8 cellular contexts compared by ENCODE assay signal in genomic region chr11:126440792-126441514, GRCh38.
DNase-seq lines count a peak whose midpoint lies in the region; ATAC-seq, FAIRE-seq and TF ChIP-seq lines count a peak whose summit lies in the region.

No MANE protein-coding gene starts in this region.

- no peaks in the 10 kb centered on the region for H3K27me3 Mint-ChIP-seq in activated T-cell treated with anti-CD3 and anti-CD28 coated beads, Interleukin-2, amount 50 U/mL, for 72 hours (ENCODE audit: low read depth)
- peaks cover 4% of the 10 kb centered on the region for H3K27me3 Mint-ChIP-seq in neural crest cell (ENCODE audit: low read depth)
- H3K27me3 Mint-ChIP-seq in stimulated activated naive CD8-positive, alpha-beta T cell treated with anti-CD3 and anti-CD28 coated beads, Interleukin-15, amount 100 ng/mL, for 72 hours, result peaks cover 9% of the 10 kb centered on the region

- TF ChIP-seq CTCF in LNCaP clone FGC (IDR thresholded peaks at IDR 0.05; ENCODE audit: control insufficient read depth, extremely low read depth, insufficient read depth), result peak; percentile 90
- peak; percentile 91 for TF ChIP-seq CTCF in fibroblast of villous mesenchyme (IDR thresholded peaks at IDR 0.05; ENCODE audit: insufficient read depth, low read depth, low read length)
- peak; percentile 98 for TF ChIP-seq CTCF in neural crest cell (conservative IDR thresholded peaks at IDR 0.05)

- FAIRE-seq in RCC 7860 (lab: Jason Lieb, UNC), result no peak

- DNase-seq in COR-L47 (lab: John Stamatoyannopoulos, UW) (peak; percentile 75), LNCaP clone FGC (ENCODE audit: low read depth) (no peak), RCC 7860 (ENCODE audit: low spot score) (peak; percentile 42), fibroblast of villous mesenchyme (ENCODE audit: low read depth) (peak; percentile 73), neural crest cell (ENCODE audit: low read depth, low spot score) (peak; percentile 90)
- peak; percentile 67 to 83 for DNase-seq in activated T-cell treated with anti-CD3 and anti-CD28 coated beads, Interleukin-2, amount 50 U/mL, for 72 hours
- DNase-seq in stimulated activated naive CD8-positive, alpha-beta T cell treated with anti-CD3 and anti-CD28 coated beads, Interleukin-15, amount 100 ng/mL, for 72 hours, result peak; percentile 72

- no peak overlapping the region for H3K27ac Mint-ChIP-seq in activated T-cell treated with anti-CD3 and anti-CD28 coated beads, Interleukin-2, amount 50 U/mL, for 72 hours
- peak overlapping the region; percentile 85 for H3K27ac Mint-ChIP-seq in neural crest cell (ENCODE audit: unreplicated experiment)
- no peak overlapping the region for H3K27ac Mint-ChIP-seq in stimulated activated naive CD8-positive, alpha-beta T cell treated with anti-CD3 and anti-CD28 coated beads, Interleukin-15, amount 100 ng/mL, for 72 hours

- H3K4me3 Mint-ChIP-seq in activated T-cell treated with anti-CD3 and anti-CD28 coated beads, Interleukin-2, amount 50 U/mL, for 72 hours, result no peak overlapping the region
- peak overlapping the region; percentile 46 for H3K4me3 Mint-ChIP-seq in neural crest cell
- H3K4me3 Mint-ChIP-seq in stimulated activated naive CD8-positive, alpha-beta T cell treated with anti-CD3 and anti-CD28 coated beads, Interleukin-15, amount 100 ng/mL, for 72 hours, result no peak overlapping the region

- no peaks in the 10 kb centered on the region for H3K36me3 Mint-ChIP-seq in activated T-cell treated with anti-CD3 and anti-CD28 coated beads, Interleukin-2, amount 50 U/mL, for 72 hours (ENCODE audit: insufficient read depth in 2 of 2)
- H3K36me3 Mint-ChIP-seq in neural crest cell (ENCODE audit: low read depth), result no peaks in the 10 kb centered on the region

- peak; percentile 59 for ATAC-seq in GM21528 (IDR thresholded peaks at IDR 0.05; ENCODE audit: low FRiP score, unreplicated experiment)
- peak; percentile 58 to 76 for ATAC-seq in activated T-cell treated with anti-CD3 and anti-CD28 coated beads, Interleukin-2, amount 50 U/mL, for 72 hours (replicated peaks in 1 of 2)
- peak; percentile 65 for ATAC-seq in stimulated activated naive CD8-positive, alpha-beta T cell treated with anti-CD3 and anti-CD28 coated beads, Interleukin-15, amount 100 ng/mL, for 72 hours

- H3K9me3 Mint-ChIP-seq in activated T-cell treated with anti-CD3 and anti-CD28 coated beads, Interleukin-2, amount 50 U/mL, for 72 hours, result no peaks in the 10 kb centered on the region
- H3K9me3 Mint-ChIP-seq in neural crest cell, result no peaks in the 10 kb centered on the region
- no peaks in the 10 kb centered on the region for H3K9me3 Mint-ChIP-seq in stimulated activated naive CD8-positive, alpha-beta T cell treated with anti-CD3 and anti-CD28 coated beads, Interleukin-15, amount 100 ng/mL, for 72 hours

- H3K4me3 ChIP-seq in LNCaP clone FGC (ENCODE audit: low read depth, low read length) (no peak overlapping the region), fibroblast of villous mesenchyme (ENCODE audit: low read depth, low read length) (no peak overlapping the region)

- no peaks in the 10 kb centered on the region for H3K4me1 Mint-ChIP-seq in activated T-cell treated with anti-CD3 and anti-CD28 coated beads, Interleukin-2, amount 50 U/mL, for 72 hours (ENCODE audit: low read depth)
- peaks cover 25% of the 10 kb centered on the region for H3K4me1 Mint-ChIP-seq in neural crest cell
- H3K4me1 Mint-ChIP-seq in stimulated activated naive CD8-positive, alpha-beta T cell treated with anti-CD3 and anti-CD28 coated beads, Interleukin-15, amount 100 ng/mL, for 72 hours, result peaks cover 8% of the 10 kb centered on the region
